ENCODE assay signal across 25 cellular contexts in genomic region chr3:74845086-74845485, GRCh38.
"Had no signal": no experiment of that assay in that cellular context is flagged by ENCODE, and none has a peak within 500 bp of the region (broad histone marks: within the 10 kb centered on the region; RNA-seq: fewer than 3 reads in every experiment).

No MANE protein-coding gene starts in this region.

- H3K4me1 ChIP-seq: Peyer's patch had no signal

- H3K27ac ChIP-seq: Peyer's patch, RWPE1 had no signal

- H3K27ac Mint-ChIP-seq: activated B cell treated with CpG ODN at 0.5 μM for 24 hours; activated CD4-positive, alpha-beta memory T cell treated with anti-CD3 and anti-CD28 coated beads, Interleukin-2, amount 10 ng/mL, durations not matched to agents 7 days and 5 days; activated CD4-positive, alpha-beta T cell treated with anti-CD3 and anti-CD28 coated beads, Interleukin-2, amount 10 ng/mL, durations not matched to agents 7 days and 5 days; activated naive CD4-positive, alpha-beta T cell treated with anti-CD3 and anti-CD28 coated beads, Interleukin-2, amount 10 ng/mL, durations not matched to agents 7 days and 5 days; activated naive CD8-positive, alpha-beta T cell treated with anti-CD3 and anti-CD28 coated beads for 36 hours; activated T-helper 17 cell treated with anti-CD3 and anti-CD28 coated beads, Interleukin-2, amount 50 U/mL, for 72 hours; T-cell had no signal

- H3K36me3 ChIP-seq: Peyer's patch had no signal

- H3K9me3 Mint-ChIP-seq: activated naive CD8-positive, alpha-beta T cell treated with anti-CD3 and anti-CD28 coated beads for 36 hours had no signal

- H3K4me1 Mint-ChIP-seq: activated B cell treated with CpG ODN at 0.5 μM for 24 hours; activated CD4-positive, alpha-beta memory T cell treated with anti-CD3 and anti-CD28 coated beads, Interleukin-2, amount 10 ng/mL, durations not matched to agents 7 days and 5 days; activated CD4-positive, alpha-beta T cell treated with anti-CD3 and anti-CD28 coated beads, Interleukin-2, amount 10 ng/mL, durations not matched to agents 7 days and 5 days; activated naive CD4-positive, alpha-beta T cell treated with anti-CD3 and anti-CD28 coated beads, Interleukin-2, amount 10 ng/mL, durations not matched to agents 7 days and 5 days; activated naive CD8-positive, alpha-beta T cell treated with anti-CD3 and anti-CD28 coated beads for 36 hours; activated T-helper 17 cell treated with anti-CD3 and anti-CD28 coated beads, Interleukin-2, amount 50 U/mL, for 72 hours; central memory CD8-positive, alpha-beta T cell; T-cell had no signal

- H3K27me3 Mint-ChIP-seq: activated B cell treated with CpG ODN at 0.5 μM for 24 hours; activated CD4-positive, alpha-beta memory T cell treated with anti-CD3 and anti-CD28 coated beads, Interleukin-2, amount 10 ng/mL, durations not matched to agents 7 days and 5 days; activated CD4-positive, alpha-beta T cell treated with anti-CD3 and anti-CD28 coated beads, Interleukin-2, amount 10 ng/mL, durations not matched to agents 7 days and 5 days; activated naive CD4-positive, alpha-beta T cell treated with anti-CD3 and anti-CD28 coated beads, Interleukin-2, amount 10 ng/mL, durations not matched to agents 7 days and 5 days; activated naive CD8-positive, alpha-beta T cell treated with anti-CD3 and anti-CD28 coated beads for 36 hours; activated T-helper 17 cell treated with anti-CD3 and anti-CD28 coated beads, Interleukin-2, amount 50 U/mL, for 72 hours; central memory CD8-positive, alpha-beta T cell; T-cell had no signal

- H3K4me3 Mint-ChIP-seq: activated B cell treated with CpG ODN at 0.5 μM for 24 hours; activated CD4-positive, alpha-beta memory T cell treated with anti-CD3 and anti-CD28 coated beads, Interleukin-2, amount 10 ng/mL, durations not matched to agents 7 days and 5 days; activated CD4-positive, alpha-beta T cell treated with anti-CD3 and anti-CD28 coated beads, Interleukin-2, amount 10 ng/mL, durations not matched to agents 7 days and 5 days; activated naive CD4-positive, alpha-beta T cell treated with anti-CD3 and anti-CD28 coated beads, Interleukin-2, amount 10 ng/mL, durations not matched to agents 7 days and 5 days; activated naive CD8-positive, alpha-beta T cell treated with anti-CD3 and anti-CD28 coated beads for 36 hours; activated T-helper 17 cell treated with anti-CD3 and anti-CD28 coated beads, Interleukin-2, amount 50 U/mL, for 72 hours; central memory CD8-positive, alpha-beta T cell; T-cell had no signal

- H3K4me3 ChIP-seq: K562, Peyer's patch had no signal

- H3K36me3 Mint-ChIP-seq: activated naive CD4-positive, alpha-beta T cell treated with anti-CD3 and anti-CD28 coated beads, Interleukin-2, amount 10 ng/mL, durations not matched to agents 7 days and 5 days; activated naive CD8-positive, alpha-beta T cell treated with anti-CD3 and anti-CD28 coated beads for 36 hours; T-cell had no signal

- H3K9me3 ChIP-seq: Peyer's patch had no signal

- H3K27me3 ChIP-seq: Peyer's patch had no signal

- DNase-seq: activated B cell treated with CpG ODN at 0.5 μM for 24 hours; activated CD4-positive, alpha-beta memory T cell treated with anti-CD3 and anti-CD28 coated beads, Interleukin-2, amount 10 ng/mL, durations not matched to agents 7 days and 5 days; activated CD4-positive, alpha-beta T cell treated with anti-CD3 and anti-CD28 coated beads, Interleukin-2, amount 10 ng/mL, durations not matched to agents 7 days and 5 days; activated gamma-delta T cell; activated naive CD4-positive, alpha-beta T cell treated with anti-CD3 and anti-CD28 coated beads, Interleukin-2, amount 10 ng/mL, durations not matched to agents 7 days and 5 days; activated naive CD8-positive, alpha-beta T cell treated with anti-CD3 and anti-CD28 coated beads for 36 hours; activated T-cell treated with anti-CD3 and anti-CD28 coated beads for 4 hours; activated T-cell treated with anti-CD3 and anti-CD28 coated beads, Interleukin-2, amount 50 U/mL, for 48 hours; anterior cingulate cortex; Kasumi-1; NCI-H1048; NCI-H146; NCI-H187 treated with DMSO at 0.1 percent for 48 hours; NCI-H2081 treated with DMSO at 0.1 percent for 48 hours; NCI-H446; NCI-H524; Peyer's patch; SHP77 treated with DMSO at 0.1 percent for 48 hours; T-cell; T-helper 2 cell; T1000 had no signal
